In genomic region chr1:43531906-43532584, GRCh38 we compare ENCODE assay signal across 8 cellular contexts. TPM values are rescaled to one million over a fixed set of nuclear protein-coding genes. Genes with fewer than 3 reads are reported as not detected.
A peak's percentile ranks its signal among the peaks of the same experiment; 100 is the strongest.
DNase-seq lines count a peak whose midpoint lies in the region; ATAC-seq and TF ChIP-seq lines count a peak whose summit lies in the region.

No MANE protein-coding gene starts in this region.

- peak overlapping the region; percentile 65 for H3K27ac Mint-ChIP-seq in activated CD4-positive, alpha-beta T cell treated with anti-CD3 and anti-CD28 coated beads for 36 hours

- no peak for DNase-seq in activated CD4-positive, alpha-beta T cell treated with anti-CD3 and anti-CD28 coated beads for 36 hours
- no peak for DNase-seq in activated CD4-positive, alpha-beta T cell treated with anti-CD3 and anti-CD28 coated beads for 1 hour
- DNase-seq in ascending aorta (ENCODE audit: low spot score in 2 of 2) (no peak), left colon (peak in 1 of 2 donors; percentile 46), thyroid gland (peak in 1 of 2 donors; percentile 37), NCI-H774 (lab: John Stamatoyannopoulos, UW) (no peak), AML-193 (lab: John Stamatoyannopoulos, UW) (no peak)

- peaks cover 35% of the 10 kb centered on the region for H3K27me3 Mint-ChIP-seq in activated CD4-positive, alpha-beta T cell treated with anti-CD3 and anti-CD28 coated beads for 36 hours

- peak overlapping the region; percentile 79 to 97 for H3K4me3 ChIP-seq in ascending aorta
- peak overlapping the region in 2 of 3 donors; percentile 42 to 81 for H3K4me3 ChIP-seq in thyroid gland (replicated peaks in 1 of 3)

- intact Hi-C loops in activated CD4-positive, alpha-beta T cell treated with anti-CD3 and anti-CD28 coated beads for 36 hours (cut with DNase I, micrococcal nuclease): loop anchor here in 1 of 2 experiments (5.0 kb wide), 1 partner anchor 305 kb away; no protein-coding TSS in a partner anchor
- intact Hi-C loops in ascending aorta (cut with DNase I) (loop anchor here (2.0 to 10.0 kb wide), 4 partner anchors 27 to 503 kb away; partner anchors contain the start of genes CDC20, SLC6A9 and ST3GAL3), left colon (cut with DNase I, micrococcal nuclease) (no loop called here), thyroid gland (cut with DNase I) (no loop called here)

- H3K9me3 ChIP-seq in ascending aorta (no peaks in the 10 kb centered on the region), thyroid gland (no peaks in the 10 kb centered on the region)

- H3K36me3 Mint-ChIP-seq in activated CD4-positive, alpha-beta T cell treated with anti-CD3 and anti-CD28 coated beads for 36 hours (ENCODE audit: low read depth): no peaks in the 10 kb centered on the region

- POLR2A ChIA-PET in activated CD4-positive, alpha-beta T cell treated with anti-CD3 and anti-CD28 coated beads for 36 hours (lab: Charles Lee): no interaction called here

- peak overlapping the region; percentile 68 for H3K4me3 Mint-ChIP-seq in activated CD4-positive, alpha-beta T cell treated with anti-CD3 and anti-CD28 coated beads for 36 hours

- H3K4me1 ChIP-seq in ascending aorta (peaks cover 3 to 9% of the 10 kb centered on the region in 2 donors), thyroid gland (peaks cover 20 to 31% of the 10 kb centered on the region in 2 donors)

- H3K4me1 Mint-ChIP-seq in activated CD4-positive, alpha-beta T cell treated with anti-CD3 and anti-CD28 coated beads for 36 hours: peaks cover 20% of the 10 kb centered on the region

- CTCF ChIA-PET in activated CD4-positive, alpha-beta T cell treated with anti-CD3 and anti-CD28 coated beads for 36 hours (lab: Charles Lee): interaction anchor here (0.6 kb wide), 1 partner anchor 13 kb away, joined by 3 read pairs; no protein-coding TSS in a partner anchor

- H3K36me3 ChIP-seq in ascending aorta (no peaks in the 10 kb centered on the region), thyroid gland (no peaks in the 10 kb centered on the region)

- H3K9me3 Mint-ChIP-seq in activated CD4-positive, alpha-beta T cell treated with anti-CD3 and anti-CD28 coated beads for 36 hours (ENCODE audit: low read depth): no peaks in the 10 kb centered on the region

- peak overlapping the region; percentile 62 to 77 for H3K27ac ChIP-seq in ascending aorta
- H3K27ac ChIP-seq in thyroid gland: peak overlapping the region; percentile 34 to 58 (median 55)

- H3K27me3 ChIP-seq in ascending aorta: no peaks in the 10 kb centered on the region
- no peaks in the 10 kb centered on the region for H3K27me3 ChIP-seq in thyroid gland

- WGBS in thyroid gland, 2 donors: 16 to 25% methylated on average over 14 to 15 of the region's 15 CpGs

- no peak for ATAC-seq in activated CD4-positive, alpha-beta T cell treated with anti-CD3 and anti-CD28 coated beads for 36 hours
- ATAC-seq in left colon (peak; percentile 15), GM21447 (IDR thresholded peaks at IDR 0.05; ENCODE audit: unreplicated experiment) (no peak)

- TF ChIP-seq CTCF in ascending aorta (IDR thresholded peaks at IDR 0.05): no peak
- no peak for TF ChIP-seq CTCF in thyroid gland (IDR thresholded peaks at IDR 0.05)

- TF ChIP-seq POLR2A in thyroid gland (IDR thresholded peaks at IDR 0.05): no peak

RNA-seq across cellular contexts. Expression of gene PTPRF, which starts 1.4 kb away (rescaled TPM):
- 1 to 10 TPM; 5.1 to 6.8 TPM for total RNA-seq in activated CD4-positive, alpha-beta T cell treated with anti-CD3 and anti-CD28 coated beads for 36 hours
- total RNA-seq in ascending aorta (43.6 TPM), left colon (100 to 1,000 TPM; 514 to 671 TPM), thyroid gland (10 to 100 TPM; 53.2 to 80.6 (median 71.7) TPM)

Comparison
In these comparisons a context has a peak if more than half of its experiments do, and no peak if none do; other contexts are left out.
1. RNA of gene PTPRF, which starts 1.4 kb away (total RNA-seq): 514 to 671 TPM in left colon; 53.2 to 80.6 TPM in thyroid gland, 43.6 TPM in ascending aorta (single experiment) and 5.1 to 6.8 TPM in activated CD4-positive, alpha-beta T cell treated with anti-CD3 and anti-CD28 coated beads for 36 hours; every median in the first group is over 4 times any median in the second.